Comparison of ENCODE assay signal across 22 cellular contexts in genomic region chr15:50744601-50745000, GRCh38.
"Had no signal": no experiment of that assay in that cellular context is flagged by ENCODE, and none has a peak within 500 bp of the region (broad histone marks: within the 10 kb centered on the region; RNA-seq: fewer than 3 reads in every experiment).

No MANE protein-coding gene starts in this region.

- H3K27ac ChIP-seq: brain microvascular endothelial cell, hepatocyte, skin epidermis, tibial artery had no signal

- H3K36me3 Mint-ChIP-seq: activated naive CD4-positive, alpha-beta T cell treated with anti-CD3 and anti-CD28 coated beads, Interleukin-2, amount 50 U/mL, for 72 hours had no signal

- H3K27me3 Mint-ChIP-seq: activated CD8-positive, alpha-beta T cell treated with anti-CD3 and anti-CD28 coated beads for 36 hours; central memory CD8-positive, alpha-beta T cell; naive thymus-derived CD4-positive, alpha-beta T cell had no signal

- H3K9me3 ChIP-seq: mucosa of descending colon, tibial artery had no signal

- H3K9me3 Mint-ChIP-seq: activated CD8-positive, alpha-beta T cell treated with anti-CD3 and anti-CD28 coated beads for 36 hours; activated naive CD4-positive, alpha-beta T cell treated with anti-CD3 and anti-CD28 coated beads, Interleukin-2, amount 50 U/mL, for 72 hours; central memory CD8-positive, alpha-beta T cell; naive thymus-derived CD4-positive, alpha-beta T cell; T-helper 1 cell treated with Interleukin-12 subunit alpha and Interleukin-12 subunit beta and Interleukin-4 antibody, amounts not matched to agents 30 μg/mL and 1 μg/mL, for 36 hours; WTC11 had no signal

- H3K4me1 Mint-ChIP-seq: central memory CD8-positive, alpha-beta T cell; naive thymus-derived CD4-positive, alpha-beta T cell; WTC11 had no signal

- H3K27me3 ChIP-seq: brain microvascular endothelial cell, hepatocyte, tibial artery had no signal

- H3K27ac Mint-ChIP-seq: activated CD8-positive, alpha-beta T cell treated with anti-CD3 and anti-CD28 coated beads for 36 hours; activated naive CD4-positive, alpha-beta T cell treated with anti-CD3 and anti-CD28 coated beads, Interleukin-2, amount 50 U/mL, for 72 hours; naive thymus-derived CD4-positive, alpha-beta T cell; T-helper 1 cell treated with Interleukin-12 subunit alpha and Interleukin-12 subunit beta and Interleukin-4 antibody, amounts not matched to agents 30 μg/mL and 1 μg/mL, for 36 hours; WTC11 had no signal

- ATAC-seq: activated CD8-positive, alpha-beta T cell treated with anti-CD3 and anti-CD28 coated beads for 36 hours; activated naive CD4-positive, alpha-beta T cell treated with anti-CD3 and anti-CD28 coated beads, Interleukin-2, amount 50 U/mL, for 72 hours; left lobe of liver; mucosa of descending colon; naive thymus-derived CD4-positive, alpha-beta T cell; WTC11 had no signal

- H2AFZ ChIP-seq: hepatocyte had no signal

- H3K4me2 ChIP-seq: hepatocyte had no signal

- DNase-seq: activated CD4-positive, alpha-beta T cell treated with anti-CD3 and anti-CD28 coated beads for 4 hours; activated CD8-positive, alpha-beta memory T cell treated with anti-CD3 and anti-CD28 coated beads, Interleukin-2, amount 50 U/mL, for 4 hours; activated CD8-positive, alpha-beta T cell treated with anti-CD3 and anti-CD28 coated beads for 36 hours; activated effector memory CD4-positive, alpha-beta T cell treated with anti-CD3 and anti-CD28 coated beads, Interleukin-2, amount 50 U/mL, for 16 hours; activated T-cell treated with anti-CD3 and anti-CD28 coated beads, Interleukin-2, amount 50 U/mL, for 48 hours; brain microvascular endothelial cell; effector memory CD4-positive, alpha-beta T cell; mucosa of descending colon; naive thymus-derived CD4-positive, alpha-beta T cell; stimulated activated CD4-positive, alpha-beta T cell treated with anti-CD3 and anti-CD28 coated beads, Interleukin-15, amount 100 ng/mL, for 24 hours; stimulated activated CD4-positive, alpha-beta T cell treated with anti-CD3 and anti-CD28 coated beads, Interleukin-4, amount 100 ng/mL, for 1 hour; stimulated activated naive CD4-positive, alpha-beta T cell; tibial artery had no signal

- FAIRE-seq: keratinocyte, urothelium cell line had no signal

- H3K4me3 Mint-ChIP-seq: activated CD8-positive, alpha-beta T cell treated with anti-CD3 and anti-CD28 coated beads for 36 hours; central memory CD8-positive, alpha-beta T cell; naive thymus-derived CD4-positive, alpha-beta T cell; T-helper 1 cell treated with Interleukin-12 subunit alpha and Interleukin-12 subunit beta and Interleukin-4 antibody, amounts not matched to agents 30 μg/mL and 1 μg/mL, for 36 hours; WTC11 had no signal

- H3K79me2 ChIP-seq: hepatocyte had no signal

- H3K4me3 ChIP-seq: hepatocyte, mucosa of descending colon, skin epidermis, tibial artery had no signal
